Comparison of ENCODE assay signal across 1 cellular context in the genomic region with DNA sequence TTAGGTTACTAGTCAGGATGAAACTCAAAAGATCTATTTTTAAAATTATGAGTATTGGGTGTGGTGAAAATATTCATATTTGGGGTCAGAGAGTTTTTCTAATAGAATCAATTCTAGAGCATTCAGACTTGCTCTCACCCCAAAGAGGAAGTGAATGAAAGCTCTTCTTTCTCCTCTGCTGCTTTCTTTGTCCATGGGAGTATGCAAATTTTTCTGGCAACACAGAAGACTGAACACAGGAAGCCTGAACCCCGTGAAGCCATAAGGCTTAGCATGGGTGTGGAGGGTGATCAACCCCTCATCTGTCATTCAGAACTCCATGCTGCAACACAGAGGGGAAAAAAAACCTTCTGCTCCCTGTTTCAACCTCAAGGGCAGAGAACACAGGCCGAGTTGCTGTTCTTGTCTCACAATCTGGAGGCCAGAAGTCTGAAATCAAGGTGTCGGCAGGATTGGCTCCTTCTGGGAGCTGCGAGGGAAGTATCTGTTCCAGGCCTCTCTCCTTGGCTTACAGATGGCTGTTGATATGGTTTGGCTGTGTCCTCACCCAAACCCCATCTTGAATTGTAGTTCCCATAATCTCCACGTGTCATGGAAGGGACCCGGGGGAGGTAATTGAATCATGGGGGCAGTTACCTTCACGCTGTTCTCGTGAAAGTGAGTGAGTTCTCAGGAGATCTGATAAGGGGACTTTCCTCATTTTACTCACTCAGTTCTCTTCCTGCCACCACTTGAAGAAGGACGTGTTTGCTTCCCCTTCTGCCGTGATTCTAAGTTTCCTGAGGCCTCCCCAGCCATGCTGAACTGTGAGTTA.
TF ChIP-seq lines count a peak whose summit lies in the region.

No MANE protein-coding gene starts in this region.

TF ChIP-seq in K562, 482 proteins besides CTCF, POLR2A, EP300 and RAD21 (continued from another document):
- TF ChIP-seq, protein P1, sequence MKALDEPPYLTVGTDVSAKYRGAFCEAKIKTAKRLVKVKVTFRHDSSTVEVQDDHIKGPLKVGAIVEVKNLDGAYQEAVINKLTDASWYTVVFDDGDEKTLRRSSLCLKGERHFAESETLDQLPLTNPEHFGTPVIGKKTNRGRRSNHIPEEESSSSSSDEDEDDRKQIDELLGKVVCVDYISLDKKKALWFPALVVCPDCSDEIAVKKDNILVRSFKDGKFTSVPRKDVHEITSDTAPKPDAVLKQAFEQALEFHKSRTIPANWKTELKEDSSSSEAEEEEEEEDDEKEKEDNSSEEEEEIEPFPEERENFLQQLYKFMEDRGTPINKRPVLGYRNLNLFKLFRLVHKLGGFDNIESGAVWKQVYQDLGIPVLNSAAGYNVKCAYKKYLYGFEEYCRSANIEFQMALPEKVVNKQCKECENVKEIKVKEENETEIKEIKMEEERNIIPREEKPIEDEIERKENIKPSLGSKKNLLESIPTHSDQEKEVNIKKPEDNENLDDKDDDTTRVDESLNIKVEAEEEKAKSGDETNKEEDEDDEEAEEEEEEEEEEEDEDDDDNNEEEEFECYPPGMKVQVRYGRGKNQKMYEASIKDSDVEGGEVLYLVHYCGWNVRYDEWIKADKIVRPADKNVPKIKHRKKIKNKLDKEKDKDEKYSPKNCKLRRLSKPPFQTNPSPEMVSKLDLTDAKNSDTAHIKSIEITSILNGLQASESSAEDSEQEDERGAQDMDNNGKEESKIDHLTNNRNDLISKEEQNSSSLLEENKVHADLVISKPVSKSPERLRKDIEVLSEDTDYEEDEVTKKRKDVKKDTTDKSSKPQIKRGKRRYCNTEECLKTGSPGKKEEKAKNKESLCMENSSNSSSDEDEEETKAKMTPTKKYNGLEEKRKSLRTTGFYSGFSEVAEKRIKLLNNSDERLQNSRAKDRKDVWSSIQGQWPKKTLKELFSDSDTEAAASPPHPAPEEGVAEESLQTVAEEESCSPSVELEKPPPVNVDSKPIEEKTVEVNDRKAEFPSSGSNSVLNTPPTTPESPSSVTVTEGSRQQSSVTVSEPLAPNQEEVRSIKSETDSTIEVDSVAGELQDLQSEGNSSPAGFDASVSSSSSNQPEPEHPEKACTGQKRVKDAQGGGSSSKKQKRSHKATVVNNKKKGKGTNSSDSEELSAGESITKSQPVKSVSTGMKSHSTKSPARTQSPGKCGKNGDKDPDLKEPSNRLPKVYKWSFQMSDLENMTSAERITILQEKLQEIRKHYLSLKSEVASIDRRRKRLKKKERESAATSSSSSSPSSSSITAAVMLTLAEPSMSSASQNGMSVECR (CRISPR knock-in tag; IDR thresholded peaks at IDR 0.05) = no peak
- TF ChIP-seq, protein P2, sequence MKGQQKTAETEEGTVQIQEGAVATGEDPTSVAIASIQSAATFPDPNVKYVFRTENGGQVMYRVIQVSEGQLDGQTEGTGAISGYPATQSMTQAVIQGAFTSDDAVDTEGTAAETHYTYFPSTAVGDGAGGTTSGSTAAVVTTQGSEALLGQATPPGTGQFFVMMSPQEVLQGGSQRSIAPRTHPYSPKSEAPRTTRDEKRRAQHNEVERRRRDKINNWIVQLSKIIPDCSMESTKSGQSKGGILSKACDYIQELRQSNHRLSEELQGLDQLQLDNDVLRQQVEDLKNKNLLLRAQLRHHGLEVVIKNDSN (CRISPR knock-in tag; IDR thresholded peaks at IDR 0.05) = no peak
- TF ChIP-seq CHD2 (IDR thresholded peaks at IDR 0.05; ENCODE audit: low read depth, low read length) (peak; percentile 52; the same call in 1 of the 2 replicates), KDM1A (IDR thresholded peaks at IDR 0.05) (peak; percentile 9 to 56; a peak in 1 of 4 replicates), EP400 (IDR thresholded peaks at IDR 0.05) (peak; percentile 56), DPF2 (IDR thresholded peaks at IDR 0.05) (0 out of 2 replicates have a peak, but pooled peaks have one; percentile 30), ZNF316 (IDR thresholded peaks at IDR 0.05) (no peak), GABPA (tag; conservative IDR thresholded peaks at IDR 0.05; ENCODE audit: low read depth) (peak; percentile 32; the same call in 1 of the 2 replicates), RNF2 (IDR thresholded peaks at IDR 0.05) (peak; percentile 53; the same call in 1 of the 2 replicates), RFX5 (IDR thresholded peaks at IDR 0.05; ENCODE audit: low read depth, low read length) (no peak), PTBP1 (IDR thresholded peaks at IDR 0.05; ENCODE audit: low read depth, low read length) (no peak), ZNF584 (CRISPR knock-in tag; IDR thresholded peaks at IDR 0.05; ENCODE audit: low read depth) (no peak), POLR2AphosphoS5 (IDR thresholded peaks at IDR 0.05; ENCODE audit: control insufficient read depth, insufficient read depth, low read depth, low read length) (0 out of 2 replicates have a peak, but pooled peaks have one; percentile 50), DMBX1 (CRISPR knock-in tag; IDR thresholded peaks at IDR 0.05; ENCODE audit: borderline replicate concordance) (peak; percentile 85)
- TF ChIP-seq, protein P3, sequence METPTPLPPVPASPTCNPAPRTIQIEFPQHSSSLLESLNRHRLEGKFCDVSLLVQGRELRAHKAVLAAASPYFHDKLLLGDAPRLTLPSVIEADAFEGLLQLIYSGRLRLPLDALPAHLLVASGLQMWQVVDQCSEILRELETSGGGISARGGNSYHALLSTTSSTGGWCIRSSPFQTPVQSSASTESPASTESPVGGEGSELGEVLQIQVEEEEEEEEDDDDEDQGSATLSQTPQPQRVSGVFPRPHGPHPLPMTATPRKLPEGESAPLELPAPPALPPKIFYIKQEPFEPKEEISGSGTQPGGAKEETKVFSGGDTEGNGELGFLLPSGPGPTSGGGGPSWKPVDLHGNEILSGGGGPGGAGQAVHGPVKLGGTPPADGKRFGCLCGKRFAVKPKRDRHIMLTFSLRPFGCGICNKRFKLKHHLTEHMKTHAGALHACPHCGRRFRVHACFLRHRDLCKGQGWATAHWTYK (CRISPR knock-in tag; IDR thresholded peaks at IDR 0.05) = peak; percentile 88
- TF ChIP-seq, protein P4, sequence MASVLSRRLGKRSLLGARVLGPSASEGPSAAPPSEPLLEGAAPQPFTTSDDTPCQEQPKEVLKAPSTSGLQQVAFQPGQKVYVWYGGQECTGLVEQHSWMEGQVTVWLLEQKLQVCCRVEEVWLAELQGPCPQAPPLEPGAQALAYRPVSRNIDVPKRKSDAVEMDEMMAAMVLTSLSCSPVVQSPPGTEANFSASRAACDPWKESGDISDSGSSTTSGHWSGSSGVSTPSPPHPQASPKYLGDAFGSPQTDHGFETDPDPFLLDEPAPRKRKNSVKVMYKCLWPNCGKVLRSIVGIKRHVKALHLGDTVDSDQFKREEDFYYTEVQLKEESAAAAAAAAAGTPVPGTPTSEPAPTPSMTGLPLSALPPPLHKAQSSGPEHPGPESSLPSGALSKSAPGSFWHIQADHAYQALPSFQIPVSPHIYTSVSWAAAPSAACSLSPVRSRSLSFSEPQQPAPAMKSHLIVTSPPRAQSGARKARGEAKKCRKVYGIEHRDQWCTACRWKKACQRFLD (CRISPR knock-in tag; IDR thresholded peaks at IDR 0.05) = peak; percentile 79
